ENCODE assay signal across 8 cellular contexts in genomic region chr6:31197559-31198305, GRCh38.
DNase-seq lines count a peak whose midpoint lies in the region; ATAC-seq and TF ChIP-seq lines count a peak whose summit lies in the region.

No MANE protein-coding gene starts in this region.

- DNase-seq in AG08395 (ENCODE audit: low spot score) = peak; percentile 67
- peak; percentile 25 to 62 for DNase-seq in NCI-H446 (lab: John Stamatoyannopoulos, UW)
- peak; percentile 86 for DNase-seq in activated CD4-positive, CD25-positive, alpha-beta regulatory T cell treated with anti-CD3 and anti-CD28 coated beads, Interleukin-2, amount 50 U/mL, for 72 hours
- peak; percentile 89 for DNase-seq in cerebellar cortex (ENCODE audit: low spot score)
- DNase-seq in kidney tubule cell (ENCODE audit: low spot score) = peak; percentile 91
- peak; percentile 78 to 90 for DNase-seq in stimulated activated CD4-positive, alpha-beta T cell treated with anti-CD3 and anti-CD28 coated beads, Interleukin-1b, Interleukin-23, amount 100 ng/mL, for 1 hour (ENCODE audit: low read depth in 2 of 2)

- TF ChIP-seq POLR2A in GM18951 (IDR thresholded peaks at IDR 0.05; ENCODE audit: extremely low read depth, insufficient read depth, insufficient read length) = peak; percentile 65

- peak; percentile 73 for ATAC-seq in HG03280 (IDR thresholded peaks at IDR 0.05; ENCODE audit: unreplicated experiment)

- in situ Hi-C loops in GM18951 (cut with MboI; ENCODE audit: low sequenced_read_pairs, unreplicated experiment) = loop anchor here (5.0 kb wide), 2 partner anchors 70 to 165 kb away; no protein-coding TSS in a partner anchor

Comparison
In these comparisons a context has a peak if more than half of its experiments do, and no peak if none do; other contexts are left out.
1. Peak in every context shown above with its lines: DNase-seq and ATAC-seq.